ENCODE assay signal across 12 cellular contexts in genomic region chr20:50242863-50243609, GRCh38. TPM values are rescaled to one million over a fixed set of nuclear protein-coding genes. Genes with fewer than 3 reads are reported as not detected.
DNase-seq lines count a peak whose midpoint lies in the region; FAIRE-seq and TF ChIP-seq lines count a peak whose summit lies in the region.
"Had no signal": no experiment of that assay in that cellular context is flagged by ENCODE, and none has a peak within 500 bp of the region (broad histone marks: within the 10 kb centered on the region; RNA-seq: fewer than 3 reads in every experiment).

No MANE protein-coding gene starts in this region.

- no peak overlapping the region for H3K4ac ChIP-seq in H1 (replicated peaks; ENCODE audit: insufficient read length, low read depth, low read length)

- H3K14ac ChIP-seq in H1 (ENCODE audit: insufficient read length), result no peak overlapping the region

- peak overlapping the region; percentile 60; the same call in 1 of the 2 replicates for H2AFZ ChIP-seq in H1 (ENCODE audit: low read length)

- H3K79me2 ChIP-seq in H1 (ENCODE audit: control insufficient read depth in 1 of 2, insufficient read depth in 2 of 2, low read length in 2 of 2), result no peaks in the 10 kb centered on the region

- no peak for TF ChIP-seq CTCF in H1 (IDR thresholded peaks at IDR 0.05; ENCODE audit: control extremely low read depth in 1 of 3, insufficient read depth in 1 of 3, low read depth in 1 of 3, low read length in 3 of 3)

- POLR2A ChIA-PET in H1 (lab: Charles Lee; ENCODE audit: partially characterized antibody), result interaction anchor here (1.6 kb wide), 1 partner anchor 51 kb away, joined by 5 read pairs; no protein-coding TSS in a partner anchor

- H2AK5ac ChIP-seq in H1 (ENCODE audit: low read depth, low read length), result no peak overlapping the region

- peak; percentile 57 for DNase-seq in DMS153 (lab: John Stamatoyannopoulos, UW)
- peak; percentile 26 for DNase-seq in NCI-H345 treated with DMSO at 0.1 percent for 48 hours (lab: John Stamatoyannopoulos, UW; ENCODE audit: unreplicated experiment)
- no peak for DNase-seq in H1 (ENCODE audit: low read depth in 1 of 2, low spot score in 2 of 2)
- peak; percentile 46 for DNase-seq in occipital lobe (lab: John Stamatoyannopoulos, UW)
- DNase-seq in activated CD4-positive, alpha-beta T cell treated with anti-CD3 and anti-CD28 coated beads, Interleukin-2, amount 10 ng/mL, durations not matched to agents 24 days and 14 days, result no peak
- DNase-seq in dedifferentiated amniotic fluid mesenchymal stem cell (ENCODE audit: extremely low spot score), result no peak
- no peak for DNase-seq in HTR-8/SVneo (ENCODE audit: insufficient read length, low spot score)
- no peak for DNase-seq in NOMO-1 (lab: John Stamatoyannopoulos, UW; ENCODE audit: unreplicated experiment in 2 of 2)
- DNase-seq: naive thymus-derived CD4-positive, alpha-beta T cell; stimulated activated CD4-positive, alpha-beta T cell treated with anti-CD3 and anti-CD28 coated beads, Interleukin-4, amount 100 ng/mL, for 1 hour; T-cell had no signal

- no peak overlapping the region for H3K56ac ChIP-seq in H1 (replicated peaks; ENCODE audit: insufficient read length, low read depth, low read length)

- H2BK20ac ChIP-seq in H1 (ENCODE audit: low read length), result no peak overlapping the region

- no peak for TF ChIP-seq EP300 in H1 (IDR thresholded peaks at IDR 0.05; ENCODE audit: borderline replicate concordance in 1 of 2, low read depth in 2 of 2, low read length in 2 of 2)

- no peak overlapping the region for H2BK120ac ChIP-seq in H1 (replicated peaks; ENCODE audit: low read depth, low read length)

- H3K36me3 ChIP-seq in H1 (ENCODE audit: control insufficient read depth in 2 of 4, insufficient read depth in 4 of 4, low read length in 3 of 4), result no peaks in the 10 kb centered on the region
- H3K36me3 ChIP-seq: BLaER1 treated with 17β-estradiol and CSF1 and Interleukin-3, amounts not matched to agents 10 nM and 100 nM had no signal

- H3K27ac ChIP-seq in H1 (ENCODE audit: low read depth, low read length), result no peak overlapping the region
- H3K27ac ChIP-seq: BLaER1 treated with 17β-estradiol and CSF1 and Interleukin-3, amounts not matched to agents 10 nM and 100 nM had no signal

- no peak for TF ChIP-seq RAD21 in H1 (IDR thresholded peaks at IDR 0.05 in 1 of 2, conservative IDR thresholded peaks at IDR 0.05 in 1 of 2; ENCODE audit: low read depth in 2 of 2, low read length in 2 of 2)

- H3K79me1 ChIP-seq in H1 (ENCODE audit: low read depth, low read length), result no peaks in the 10 kb centered on the region

- H4K5ac ChIP-seq in H1 (ENCODE audit: insufficient read length, low read depth, low read length), result no peak overlapping the region

- 0 out of 7 replicates have a peak, but pooled peaks cover 0 to 2% (median 0%) of the 10 kb centered on the region in 4 experiments for H3K4me1 ChIP-seq in H1 (replicated peaks in 1 of 4; ENCODE audit: control insufficient read depth in 3 of 4, insufficient read depth in 4 of 4, low read length in 3 of 4)

- no peak for FAIRE-seq in H1 (lab: Jason Lieb, UNC)
- no peak for FAIRE-seq in HTR-8/SVneo (lab: Jason Lieb, UNC)

- H3K4me3 ChIP-seq in H1 (ENCODE audit: extremely low read depth in 1 of 4, insufficient read depth in 2 of 4, low read depth in 3 of 4, low read length in 4 of 4), result no peak overlapping the region
- H3K4me3 ChIP-seq: BLaER1 treated with 17β-estradiol and CSF1 and Interleukin-3, amounts not matched to agents 10 nM and 100 nM had no signal

- CTCF ChIA-PET in H1 (lab: Charles Lee; ENCODE audit: partially characterized antibody), result interaction anchor here (1.3 to 2.0 kb wide), 4 partner anchors 10 to 39 kb away, joined by 4 to 10 read pairs (median 6); no protein-coding TSS in a partner anchor

- H3K9me3 Mint-ChIP-seq in activated CD4-positive, alpha-beta T cell treated with anti-CD3 and anti-CD28 coated beads, Interleukin-2, amount 10 ng/mL, durations not matched to agents 24 days and 14 days, result no peaks in the 10 kb centered on the region
- H3K9me3 Mint-ChIP-seq: T-cell had no signal

- 91% methylated on average over 17 of the region's 27 CpGs; no CpG with 5 or more reads in 1 of the 2 experiments for WGBS in H1 (ENCODE audit: extremely low coverage in 1 of 2, insufficient coverage in 1 of 2, insufficient read length in 1 of 2, insufficient replicate concordance in 2 of 2, low coverage in 1 of 2, low lambda C conversion rate in 2 of 2, missing lambda C conversion rate in 1 of 2), 2 experiments

- H3K36me3 Mint-ChIP-seq in activated CD4-positive, alpha-beta T cell treated with anti-CD3 and anti-CD28 coated beads, Interleukin-2, amount 10 ng/mL, durations not matched to agents 24 days and 14 days (ENCODE audit: low read depth), result no peaks in the 10 kb centered on the region
- H3K36me3 Mint-ChIP-seq: naive thymus-derived CD4-positive, alpha-beta T cell; T-cell had no signal

- H3K9ac ChIP-seq in H1 (replicated peaks in 1 of 4; ENCODE audit: extremely low read depth in 1 of 4, low read depth in 3 of 4, low read length in 3 of 4), result no peak overlapping the region
- H3K9ac ChIP-seq: BLaER1 treated with 17β-estradiol and CSF1 and Interleukin-3, amounts not matched to agents 10 nM and 100 nM had no signal

- H4K91ac ChIP-seq in H1 (replicated peaks; ENCODE audit: insufficient read length, low read length), result no peak overlapping the region

- H3K27me3 ChIP-seq in H1 (replicated peaks in 1 of 4; ENCODE audit: control insufficient read depth in 3 of 4, extremely low read depth in 1 of 4, insufficient read depth in 3 of 4, low read length in 3 of 4), result no peaks in the 10 kb centered on the region; a peak in 1 of 7 replicates
- H3K27me3 ChIP-seq: BLaER1 treated with 17β-estradiol and CSF1 and Interleukin-3, amounts not matched to agents 10 nM and 100 nM had no signal

- no peak overlapping the region for H2BK5ac ChIP-seq in H1 (ENCODE audit: low read depth, low read length)

- no peak overlapping the region for H3K4me2 ChIP-seq in H1 (ENCODE audit: insufficient read depth in 1 of 2, low read depth in 2 of 2, low read length in 2 of 2)

- H4K8ac ChIP-seq in H1 (ENCODE audit: extremely low read depth, insufficient read depth, low read length), result peak overlapping the region; percentile 48; the same call in 1 of the 2 replicates

- H4K20me1 ChIP-seq in H1 (replicated peaks in 1 of 2; ENCODE audit: control insufficient read depth in 1 of 2, insufficient read depth in 2 of 2, low read length in 2 of 2), result no peaks in the 10 kb centered on the region
- H4K20me1 ChIP-seq: BLaER1 treated with 17β-estradiol and CSF1 and Interleukin-3, amounts not matched to agents 10 nM and 100 nM had no signal

- H2BK15ac ChIP-seq in H1 (ENCODE audit: low read length), result no peak overlapping the region

- H2BK12ac ChIP-seq in H1 (ENCODE audit: low read depth, low read length), result no peak overlapping the region

- no peak overlapping the region for H3K27ac Mint-ChIP-seq in activated CD4-positive, alpha-beta T cell treated with anti-CD3 and anti-CD28 coated beads, Interleukin-2, amount 10 ng/mL, durations not matched to agents 24 days and 14 days
- H3K27ac Mint-ChIP-seq: naive thymus-derived CD4-positive, alpha-beta T cell; T-cell had no signal

- peaks cover 7% of the 10 kb centered on the region for H3K27me3 Mint-ChIP-seq in activated CD4-positive, alpha-beta T cell treated with anti-CD3 and anti-CD28 coated beads, Interleukin-2, amount 10 ng/mL, durations not matched to agents 24 days and 14 days
- H3K27me3 Mint-ChIP-seq: T-cell had no signal

- H3K23ac ChIP-seq in H1 (ENCODE audit: insufficient read length), result no peak overlapping the region

- intact Hi-C loops in activated CD4-positive, alpha-beta T cell treated with anti-CD3 and anti-CD28 coated beads, Interleukin-2, amount 10 ng/mL, durations not matched to agents 24 days and 14 days (cut with micrococcal nuclease), result no loop called here

- no peak overlapping the region for H3K18ac ChIP-seq in H1 (ENCODE audit: extremely low read depth, low read length)

- H3K4me1 Mint-ChIP-seq in activated CD4-positive, alpha-beta T cell treated with anti-CD3 and anti-CD28 coated beads, Interleukin-2, amount 10 ng/mL, durations not matched to agents 24 days and 14 days, result peaks cover 2% of the 10 kb centered on the region
- H3K4me1 Mint-ChIP-seq: T-cell had no signal

- no peak overlapping the region for H3K4me3 Mint-ChIP-seq in activated CD4-positive, alpha-beta T cell treated with anti-CD3 and anti-CD28 coated beads, Interleukin-2, amount 10 ng/mL, durations not matched to agents 24 days and 14 days
- H3K4me3 Mint-ChIP-seq: naive thymus-derived CD4-positive, alpha-beta T cell; T-cell had no signal

- no peaks in the 10 kb centered on the region for H3K9me3 ChIP-seq in H1 (ENCODE audit: insufficient read depth in 2 of 2, low read depth in 1 of 2, low read length in 1 of 2)
- H3K9me3 ChIP-seq: BLaER1 treated with 17β-estradiol and CSF1 and Interleukin-3, amounts not matched to agents 10 nM and 100 nM had no signal

- no peaks in the 10 kb centered on the region; the same call in 1 of the 2 replicates for H3K23me2 ChIP-seq in H1 (ENCODE audit: low read depth, low read length)

- TF ChIP-seq POLR2A in H1 (IDR thresholded peaks at IDR 0.05; ENCODE audit: control extremely low read depth in 1 of 2, low read depth in 2 of 2, low read length in 2 of 2), result no peak

TF ChIP-seq in H1, 55 proteins besides CTCF, POLR2A, EP300 and RAD21 (continues in another document):
- TF ChIP-seq CEBPB (IDR thresholded peaks at IDR 0.05; ENCODE audit: low read depth, low read length), result no peak
- TF ChIP-seq ATF3 (IDR thresholded peaks at IDR 0.05; ENCODE audit: insufficient read depth, low read depth, low read length), result no peak
- TF ChIP-seq NRF1 (IDR thresholded peaks at IDR 0.05; ENCODE audit: low read depth, low read length), result no peak
- no peak for TF ChIP-seq SRF (IDR thresholded peaks at IDR 0.05; ENCODE audit: low read depth, low read length)
- TF ChIP-seq GTF2F1 (IDR thresholded peaks at IDR 0.05; ENCODE audit: borderline replicate concordance, low read depth, low read length), result no peak

RNA-seq across cellular contexts. Expression of gene CEBPB, which starts 52.4 kb away (rescaled TPM):
- 24.1 and 24.5 TPM in 2 replicates for total RNA-seq in H1 (2021; fragmentation: NEBNext Ultra II Directional; extraction: Animal tissue kit (Norgen Biotek cat#: 25700))
- 7.1 and 13.1 TPM in 2 replicates for polyA plus RNA-seq in H1 (2011; rRNA removed)
- polyA plus RNA-seq in H1 (2011; cell fraction: cytosol; rRNA removed), result 16.1 TPM
- 10.5 TPM for polyA plus RNA-seq in H1 (2011; cell fraction: nucleus; rRNA removed)
- 6.1 to 8.3 TPM (median 7.2 TPM) in 4 replicates for polyA plus RNA-seq in H1 (2012, experiment 1 of 2)
- 4.8 TPM for polyA plus RNA-seq in H1 (2012, experiment 2 of 2)
- 15.1 TPM for polyA plus RNA-seq in H1 (2013, experiment 1 of 2)
- 15.0 TPM for polyA plus RNA-seq in H1 (2013, experiment 2 of 2)
- 1.3 and 1.4 TPM in 2 replicates for polyA minus RNA-seq in H1 (2011; rRNA and poly(A)+ RNA removed)
- 18.6 TPM for polyA minus RNA-seq in H1 (2011; cell fraction: cytosol; rRNA and poly(A)+ RNA removed)
- polyA minus RNA-seq in H1 (2011; cell fraction: nucleus; rRNA and poly(A)+ RNA removed), result 16.1 TPM
- 0.78 TPM for total RNA-seq in occipital lobe
- total RNA-seq in activated CD4-positive, alpha-beta T cell treated with anti-CD3 and anti-CD28 coated beads, Interleukin-2, amount 10 ng/mL, durations not matched to agents 24 days and 14 days, result 45.5 and 45.9 TPM in 2 replicates

Comparison
In these comparisons a context has a peak if more than half of its experiments do, and no peak if none do; other contexts are left out.
1. DNase-seq: peak in DMS153 (single experiment), NCI-H345 treated with DMSO at 0.1 percent for 48 hours (single experiment) and occipital lobe (single experiment); none in H1 (0 of 2), activated CD4-positive, alpha-beta T cell treated with anti-CD3 and anti-CD28 coated beads, Interleukin-2, amount 10 ng/mL, durations not matched to agents 24 days and 14 days (single experiment), dedifferentiated amniotic fluid mesenchymal stem cell (single experiment), HTR-8/SVneo (single experiment) and NOMO-1 (0 of 2).
2. RNA of gene CEBPB, which starts 52.4 kb away (total RNA-seq): 45.5 to 45.9 TPM in activated CD4-positive, alpha-beta T cell treated with anti-CD3 and anti-CD28 coated beads, Interleukin-2, amount 10 ng/mL, durations not matched to agents 24 days and 14 days and 24.1 to 24.5 TPM in H1; 0.78 TPM in occipital lobe (single experiment); every median in the first group is over 10 times any median in the second.